ENCODE assay signal across 2 cellular contexts in the genomic region with DNA sequence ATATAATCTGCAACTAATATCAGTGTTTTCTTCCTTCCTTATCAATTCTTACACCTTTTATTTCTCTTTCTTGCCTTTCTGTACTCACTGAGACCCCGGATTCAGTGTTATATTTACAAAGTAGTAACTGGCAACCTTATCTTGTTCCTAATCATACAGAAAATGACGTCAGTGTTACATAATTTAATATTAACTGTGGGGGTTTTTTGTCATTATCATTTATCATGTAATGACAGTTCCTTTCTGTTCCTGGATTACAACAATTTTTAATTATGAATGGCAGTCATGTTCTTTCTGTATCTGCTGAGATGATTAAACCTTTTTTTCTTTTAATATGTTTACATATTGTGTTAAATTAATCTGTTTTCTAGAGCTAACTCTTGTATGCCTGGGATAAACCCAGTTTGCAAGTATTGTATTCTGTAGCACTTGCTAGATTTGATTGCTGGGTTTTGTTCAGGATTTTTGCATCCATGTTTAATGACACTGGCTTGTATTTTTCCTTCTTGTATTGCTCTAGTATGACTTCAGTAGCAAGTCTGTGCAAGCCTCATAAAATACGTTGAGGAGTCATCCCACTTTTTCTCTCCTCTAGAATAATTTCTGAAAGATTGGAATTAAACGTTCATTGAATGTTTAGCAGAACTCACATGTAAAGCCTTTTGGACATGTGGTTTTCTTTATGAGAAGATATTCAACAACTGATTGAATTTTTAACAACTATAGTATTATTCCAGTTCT.
A peak's percentile ranks its signal among the peaks of the same experiment; 100 is the strongest.
TF ChIP-seq lines count a peak whose summit lies in the region.

No MANE protein-coding gene starts in this region.

TF ChIP-seq in HepG2, 621 proteins besides CTCF, POLR2A, EP300 and RAD21:
- TF ChIP-seq ATF7 (IDR thresholded peaks at IDR 0.05) (peak; percentile 95), ATF7 (CRISPR knock-in tag; IDR thresholded peaks at IDR 0.05) (no peak), CREB1 (IDR thresholded peaks at IDR 0.05) (peak; percentile 82), CREB1 (CRISPR knock-in tag; IDR thresholded peaks at IDR 0.05) (no peak), SP1 (IDR thresholded peaks at IDR 0.05) (no peak), SP1 (CRISPR knock-in tag; IDR thresholded peaks at IDR 0.05) (no peak)
- TF ChIP-seq, protein P1, sequence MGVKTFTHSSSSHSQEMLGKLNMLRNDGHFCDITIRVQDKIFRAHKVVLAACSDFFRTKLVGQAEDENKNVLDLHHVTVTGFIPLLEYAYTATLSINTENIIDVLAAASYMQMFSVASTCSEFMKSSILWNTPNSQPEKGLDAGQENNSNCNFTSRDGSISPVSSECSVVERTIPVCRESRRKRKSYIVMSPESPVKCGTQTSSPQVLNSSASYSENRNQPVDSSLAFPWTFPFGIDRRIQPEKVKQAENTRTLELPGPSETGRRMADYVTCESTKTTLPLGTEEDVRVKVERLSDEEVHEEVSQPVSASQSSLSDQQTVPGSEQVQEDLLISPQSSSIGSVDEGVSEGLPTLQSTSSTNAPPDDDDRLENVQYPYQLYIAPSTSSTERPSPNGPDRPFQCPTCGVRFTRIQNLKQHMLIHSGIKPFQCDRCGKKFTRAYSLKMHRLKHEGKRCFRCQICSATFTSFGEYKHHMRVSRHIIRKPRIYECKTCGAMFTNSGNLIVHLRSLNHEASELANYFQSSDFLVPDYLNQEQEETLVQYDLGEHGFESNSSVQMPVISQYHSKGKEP (CRISPR knock-in tag; IDR thresholded peaks at IDR 0.05), result no peak

TF ChIP-seq in SK-N-SH, 30 proteins besides CTCF, POLR2A, EP300 and RAD21:
- TF ChIP-seq ELF1 (IDR thresholded peaks at IDR 0.05) (no peak), GATA2 (CRISPR knock-in tag; IDR thresholded peaks at IDR 0.05) (peak; percentile 73)
